ENCODE assay signal across 24 cellular contexts in the genomic region with DNA sequence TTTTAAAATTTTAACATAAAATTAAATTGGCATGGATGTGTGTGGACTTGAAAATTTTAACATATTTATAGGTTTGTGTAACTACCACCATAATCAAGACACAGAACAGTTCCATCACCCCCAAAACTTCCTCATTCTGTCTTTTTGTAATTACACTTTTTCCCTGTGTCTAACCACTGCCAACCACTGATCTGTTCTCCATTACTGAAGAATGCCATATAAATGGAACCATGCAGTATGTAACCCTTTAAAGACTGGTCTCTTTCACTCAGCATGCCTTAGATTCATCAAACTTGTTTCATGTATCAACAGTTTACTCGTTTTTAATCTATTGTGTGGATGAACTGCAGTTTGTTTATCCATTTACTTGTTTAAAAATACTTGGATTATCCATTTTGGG.
"Had no signal": no experiment of that assay in that cellular context is flagged by ENCODE, and none has a peak within 500 bp of the region (broad histone marks: within the 10 kb centered on the region; RNA-seq: fewer than 3 reads in every experiment).

No MANE protein-coding gene starts in this region.

- H3K4me2 ChIP-seq: hepatocyte had no signal

- H3K27me3 ChIP-seq: esophagus squamous epithelium, hepatocyte, ovary, right atrium auricular region, sigmoid colon, stomach, transverse colon had no signal

- H3K4me3 ChIP-seq: esophagus squamous epithelium, hepatocyte, left ventricle myocardium inferior, lower lobe of right lung, ovary, right atrium auricular region, sigmoid colon, skin epidermis, stomach, thoracic aorta, transverse colon had no signal

- H3K9me3 Mint-ChIP-seq: mesothelial cell of epicardium, natural killer cell, neural crest cell had no signal

- ATAC-seq: left cardiac atrium, lower lobe of right lung, natural killer cell had no signal

- H3K27ac ChIP-seq: esophagus squamous epithelium, hepatocyte, left ventricle myocardium inferior, lower lobe of right lung, ovary, right atrium auricular region, sigmoid colon, skin epidermis, stomach, thoracic aorta, transverse colon had no signal

- H3K4me1 ChIP-seq: esophagus squamous epithelium, lower lobe of right lung, sigmoid colon, stomach, transverse colon had no signal

- H3K9me3 ChIP-seq: esophagus squamous epithelium, left ventricle myocardium inferior, lower lobe of right lung, ovary, right atrium auricular region, stomach, thoracic aorta, transverse colon had no signal

- H3K4me1 Mint-ChIP-seq: memory B cell, mesothelial cell of epicardium, natural killer cell, neural crest cell had no signal

- H3K36me3 Mint-ChIP-seq: memory B cell, mesothelial cell of epicardium, natural killer cell had no signal

- H2AFZ ChIP-seq: hepatocyte had no signal

- H3K27ac Mint-ChIP-seq: memory B cell, mesothelial cell of epicardium, natural killer cell had no signal

- DNase-seq: dermis blood vessel endothelial cell; esophagus squamous epithelium; foreskin melanocyte; head of caudate nucleus; kidney; left cardiac atrium; left ventricle myocardium inferior; lower lobe of right lung; natural killer cell; nucleus accumbens; ovary; sigmoid colon; stimulated activated CD4-positive, alpha-beta T cell treated with anti-CD3 and anti-CD28 coated beads, Interleukin-2, amount 100 ng/mL, for 24 hours; stimulated activated naive CD4-positive, alpha-beta T cell; stomach; substantia nigra; transverse colon had no signal

- H3K4me3 Mint-ChIP-seq: memory B cell, mesothelial cell of epicardium, natural killer cell, neural crest cell had no signal

- H3K36me3 ChIP-seq: esophagus squamous epithelium, left ventricle myocardium inferior, lower lobe of right lung, ovary, right atrium auricular region, sigmoid colon, stomach, thoracic aorta, transverse colon had no signal
